17 cellular contexts compared by ENCODE assay signal in genomic region chr3:195213639-195214315, GRCh38.
"Had no signal": no experiment of that assay in that cellular context is flagged by ENCODE, and none has a peak within 500 bp of the region (broad histone marks: within the 10 kb centered on the region; RNA-seq: fewer than 3 reads in every experiment).

No MANE protein-coding gene starts in this region.

- H3K27me3 Mint-ChIP-seq: naive thymus-derived CD8-positive, alpha-beta T cell; progenitor cell of endocrine pancreas had no signal

- FAIRE-seq: colon, frontal cortex had no signal

- H3K9me3 Mint-ChIP-seq: stimulated activated effector memory CD8-positive, alpha-beta T cell treated with anti-CD3 and anti-CD28 coated beads, Interleukin-12 subunit alpha, Interleukin-12 subunit beta, amount 100 ng/mL, for 72 hours had no signal

- ATAC-seq: heart left ventricle; mucosa of descending colon; naive thymus-derived CD8-positive, alpha-beta T cell; right cardiac atrium; stimulated activated effector memory CD8-positive, alpha-beta T cell treated with anti-CD3 and anti-CD28 coated beads, Interleukin-12 subunit alpha, Interleukin-12 subunit beta, amount 100 ng/mL, for 72 hours; stimulated activated naive CD8-positive, alpha-beta T cell treated with anti-CD3 and anti-CD28 coated beads, Interleukin-15, Interleukin-2, amounts not matched to agents 100 U/mL and 50 U/mL, for 24 hours had no signal

- H3K9me3 ChIP-seq: heart left ventricle, mucosa of descending colon, ovary, suprapubic skin, thyroid gland had no signal

- H3K36me3 ChIP-seq: heart left ventricle, ovary, suprapubic skin, thyroid gland had no signal

- H3K27ac Mint-ChIP-seq: progenitor cell of endocrine pancreas; stimulated activated effector memory CD8-positive, alpha-beta T cell treated with anti-CD3 and anti-CD28 coated beads, Interleukin-12 subunit alpha, Interleukin-12 subunit beta, amount 100 ng/mL, for 72 hours had no signal

- H3K4me3 ChIP-seq: heart left ventricle, mucosa of descending colon, ovary, suprapubic skin, thyroid gland had no signal

- H3K36me3 Mint-ChIP-seq: stimulated activated effector memory CD8-positive, alpha-beta T cell treated with anti-CD3 and anti-CD28 coated beads, Interleukin-12 subunit alpha, Interleukin-12 subunit beta, amount 100 ng/mL, for 72 hours had no signal

- DNase-seq: cerebellar nuclear complex; dermis blood vessel endothelial cell; heart left ventricle; hippocampal formation; kidney glomerular epithelial cell; mucosa of descending colon; naive thymus-derived CD8-positive, alpha-beta T cell; ovary; stimulated activated CD4-positive, alpha-beta T cell treated with anti-CD3 and anti-CD28 coated beads, Interleukin-4, amount 100 ng/mL, for 1 hour; stimulated activated naive CD8-positive, alpha-beta T cell treated with anti-CD3 and anti-CD28 coated beads, Interleukin-15, Interleukin-2, amounts not matched to agents 100 U/mL and 50 U/mL, for 24 hours; thyroid gland had no signal

- H3K27ac ChIP-seq: heart left ventricle, ovary, suprapubic skin, thyroid gland had no signal

- H3K27me3 ChIP-seq: heart left ventricle, ovary, suprapubic skin, thyroid gland had no signal

- H3K4me3 Mint-ChIP-seq: naive thymus-derived CD8-positive, alpha-beta T cell; stimulated activated effector memory CD8-positive, alpha-beta T cell treated with anti-CD3 and anti-CD28 coated beads, Interleukin-12 subunit alpha, Interleukin-12 subunit beta, amount 100 ng/mL, for 72 hours had no signal
